Comparison of ENCODE assay signal across 8 cellular contexts in genomic region chr5:147234825-147235635, GRCh38. TPM values are rescaled to one million over a fixed set of nuclear protein-coding genes. Genes with fewer than 3 reads are reported as not detected.
DNase-seq lines count a peak whose midpoint lies in the region; ATAC-seq and TF ChIP-seq lines count a peak whose summit lies in the region.

STK32A (plus strand) TSS chr5:147235026; CDS start chr5:147239635, 4,609 bp downstream.

- DNase-seq in BE2C = peak; percentile 76
- DNase-seq in NCI-H1105 treated with DMSO at 0.1 percent for 48 hours (lab: John Stamatoyannopoulos, UW) = peak; percentile 74
- DNase-seq in amygdala (lab: John Stamatoyannopoulos, UW) = peak in 36 of 56 donors; percentile 4 to 62 (median 25)
- DNase-seq in hepatocyte (ENCODE audit: low spot score) = peak; percentile 76
- peak; percentile 4 for DNase-seq in putamen (ENCODE audit: low spot score)

- peak within 1 kb of the TSS; percentile 5 for H2AFZ ChIP-seq in hepatocyte

- peak within 1 kb of the TSS; percentile 96 for H3K4me2 ChIP-seq in hepatocyte

- H3K27ac ChIP-seq in hepatocyte = no peak within 1 kb of the TSS

- no peaks in the 10 kb centered on the region for H3K79me2 ChIP-seq in hepatocyte

- no peak for ATAC-seq in HG03175 (IDR thresholded peaks at IDR 0.05; ENCODE audit: unreplicated experiment)
- no peak for ATAC-seq in HG02759 (IDR thresholded peaks at IDR 0.05; ENCODE audit: unreplicated experiment)
- no peak for ATAC-seq in GM21526 (IDR thresholded peaks at IDR 0.05; ENCODE audit: low FRiP score, unreplicated experiment)

- H3K36me3 ChIP-seq in BE2C (no peaks in the 10 kb centered on the region), hepatocyte (replicated peaks; ENCODE audit: insufficient read depth, low read depth) (no peaks in the 10 kb centered on the region)

- H3K9me3 ChIP-seq in BE2C (no peaks in the 10 kb centered on the region), hepatocyte (ENCODE audit: low read depth) (no peaks in the 10 kb centered on the region)

- TF ChIP-seq CTCF in BE2C (IDR thresholded peaks at IDR 0.05; ENCODE audit: low read depth, low read length) (peak; percentile 21; the same call in 1 of the 2 replicates), hepatocyte (IDR thresholded peaks at IDR 0.05; ENCODE audit: poor library complexity) (peak; percentile 23)

- H3K27me3 ChIP-seq in BE2C = peaks cover 4% of the 10 kb centered on the region
- H3K27me3 ChIP-seq in hepatocyte = peaks cover 39% of the 10 kb centered on the region

- no peaks in the 10 kb centered on the region for H3K9me2 ChIP-seq in hepatocyte (replicated peaks; ENCODE audit: insufficient read depth)

- no peaks in the 10 kb centered on the region for H4K20me1 ChIP-seq in hepatocyte (ENCODE audit: insufficient read depth, poor library complexity, severe bottlenecking)

- no peaks in the 10 kb centered on the region for H3K4me1 ChIP-seq in BE2C
- H3K4me1 ChIP-seq in hepatocyte (ENCODE audit: insufficient read depth) = peaks cover 5% of the 10 kb centered on the region

- H3K4me3 ChIP-seq in BE2C (ENCODE audit: low read depth, low read length) = peak within 1 kb of the TSS; percentile 69
- H3K4me3 ChIP-seq in hepatocyte = peak within 1 kb of the TSS; percentile 82

- 7% methylated on average over 24 of the region's 28 CpGs for WGBS in hepatocyte (ENCODE audit: low lambda C conversion rate, missing lambda C conversion rate)

RNA-seq across cellular contexts. Expression of gene STK32A, which starts in this region (rescaled TPM):
- polyA plus RNA-seq in BE2C (2012; ENCODE audit: insufficient read depth, insufficient read length, low read depth) = 2.9 TPM
- total RNA-seq in hepatocyte = 2.3 and 3.1 TPM in 2 replicates
- 1.1 and 2.6 TPM in 2 replicates for polyA plus RNA-seq in hepatocyte

Comparison
In these comparisons a context has a peak if more than half of its experiments do, and no peak if none do; other contexts are left out.
1. DNase-seq: peak in every context shown above with its lines; median percentile 76 in BE2C; 76 in hepatocyte; 74 in NCI-H1105 treated with DMSO at 0.1 percent for 48 hours; 25 in amygdala; 4 in putamen.